ENCODE assay signal across 21 cellular contexts in genomic region chr2:223040527-223040926, GRCh38. TPM values are rescaled to one million over a fixed set of nuclear protein-coding genes. Genes with fewer than 3 reads are reported as not detected.
DNase-seq lines count a peak whose midpoint lies in the region; ATAC-seq and TF ChIP-seq lines count a peak whose summit lies in the region.
"Had no signal": no experiment of that assay in that cellular context is flagged by ENCODE, and none has a peak within 500 bp of the region (broad histone marks: within the 10 kb centered on the region; RNA-seq: fewer than 3 reads in every experiment).

No MANE protein-coding gene starts in this region.

- H3K79me2 ChIP-seq in osteoblast (ENCODE audit: insufficient read depth, low read length) = no peaks in the 10 kb centered on the region

- H3K27me3 ChIP-seq in A673 (replicated peaks; ENCODE audit: insufficient read depth, low read depth, low read length, poor library complexity) = no peaks in the 10 kb centered on the region
- H3K27me3 ChIP-seq in IMR-90 (ENCODE audit: control insufficient read depth, insufficient read depth, low read length) = no peaks in the 10 kb centered on the region
- H3K27me3 ChIP-seq in brain microvascular endothelial cell (replicated peaks) = no peaks in the 10 kb centered on the region
- H3K27me3 ChIP-seq in osteoblast (ENCODE audit: insufficient read depth, low read length) = no peaks in the 10 kb centered on the region

- no peak overlapping the region for H3K4ac ChIP-seq in IMR-90 (ENCODE audit: low read depth, low read length)

- peak overlapping the region; percentile 72 for H2BK5ac ChIP-seq in IMR-90 (ENCODE audit: low read depth, low read length, poor library complexity, severe bottlenecking)

- no peak for TF ChIP-seq RAD21 in IMR-90 (IDR thresholded peaks at IDR 0.05; ENCODE audit: low read length)

- CTCF ChIA-PET in A673 (lab: Charles Lee) = no interaction called here
- CTCF ChIA-PET in IMR-90 (lab: Yijun Ruan, JAX) = no interaction called here

- H3K18ac ChIP-seq in IMR-90 (ENCODE audit: low read depth, low read length) = peak overlapping the region; percentile 83; the same call in 1 of the 2 replicates

- H3K14ac ChIP-seq in IMR-90 (replicated peaks; ENCODE audit: low read depth, low read length) = no peak overlapping the region

- no peak for ATAC-seq in IMR-90 (ENCODE audit: low read depth)
- ATAC-seq in GM21423 (IDR thresholded peaks at IDR 0.05; ENCODE audit: unreplicated experiment) = no peak

- H2AK5ac ChIP-seq in IMR-90 (ENCODE audit: low read depth, low read length) = no peak overlapping the region

- H2AFZ ChIP-seq in IMR-90 (replicated peaks; ENCODE audit: low read length, poor library complexity) (no peak overlapping the region), osteoblast (ENCODE audit: low read length) (peak overlapping the region; percentile 30)

- no peak overlapping the region for H2AK9ac ChIP-seq in IMR-90 (replicated peaks; ENCODE audit: low read depth, low read length, poor library complexity)

- H3K4me1 ChIP-seq in A673 (ENCODE audit: insufficient read depth, low read length, poor library complexity, severe bottlenecking) (peaks cover 62% of the 10 kb centered on the region), IMR-90 (ENCODE audit: control insufficient read depth, insufficient read depth, low read length) (peaks cover 13% of the 10 kb centered on the region), osteoblast (ENCODE audit: insufficient read depth, low read length) (peaks cover 27% of the 10 kb centered on the region)
- H3K4me1 ChIP-seq: HAP-1 had no signal

- no peaks in the 10 kb centered on the region for H3K79me1 ChIP-seq in IMR-90 (ENCODE audit: low read depth in 1 of 2, low read length in 2 of 2)

- BruUV-seq in A673 (replicated peaks; lab: Mats Ljungman, UMichigan) = no TSS peak
- BruUV-seq in IMR-90 (replicated peaks; lab: Mats Ljungman, UMichigan) = no TSS peak

- dilution Hi-C loops in IMR-90 (cut with HindIII; ENCODE audit: low sequenced_read_pairs, unreplicated experiment) = no loop called here

- H3K9me3 ChIP-seq in A673 (ENCODE audit: low read depth, low read length, poor library complexity, severe bottlenecking) = no peaks in the 10 kb centered on the region
- H3K9me3 ChIP-seq in IMR-90 (ENCODE audit: control insufficient read depth, insufficient read depth, low read length) = no peaks in the 10 kb centered on the region
- no peaks in the 10 kb centered on the region for H3K9me3 ChIP-seq in osteoblast (ENCODE audit: low read depth, low read length)
- H3K9me3 ChIP-seq: HAP-1 had no signal

- peak overlapping the region; percentile 95 for H3K27ac ChIP-seq in A673 (ENCODE audit: low read depth, low read length, poor library complexity, severe bottlenecking)
- H3K27ac ChIP-seq in IMR-90 (ENCODE audit: insufficient read depth, low read length) = no peak overlapping the region
- peak overlapping the region; percentile 72 for H3K27ac ChIP-seq in brain microvascular endothelial cell
- peak overlapping the region; percentile 86 for H3K27ac ChIP-seq in osteoblast (ENCODE audit: low read depth, low read length)

- no peak overlapping the region; the same call in 1 of the 2 replicates for H4K5ac ChIP-seq in IMR-90 (ENCODE audit: low read depth, low read length)

- no peak for TF ChIP-seq CTCF in A673 (conservative IDR thresholded peaks at IDR 0.05; ENCODE audit: low read depth, low read length)
- TF ChIP-seq CTCF in IMR-90 (conservative IDR thresholded peaks at IDR 0.05; ENCODE audit: low read depth, low read length) = no peak
- TF ChIP-seq CTCF in brain microvascular endothelial cell (IDR thresholded peaks at IDR 0.05; ENCODE audit: low read depth, low read length, missing control alignments) = no peak
- TF ChIP-seq CTCF in osteoblast (IDR thresholded peaks at IDR 0.05; ENCODE audit: extremely low read depth, low read depth, low read length) = no peak
- TF ChIP-seq CTCF in GM13976 (IDR thresholded peaks at IDR 0.05; ENCODE audit: borderline replicate concordance, control extremely low read depth, extremely low read depth, insufficient read depth, missing control alignments) = no peak

- H3K23ac ChIP-seq in IMR-90 (ENCODE audit: low read depth, low read length) = no peak overlapping the region

- WGBS in IMR-90 (ENCODE audit: extremely low coverage in 2 of 2, insufficient read length in 1 of 2), 2 experiments = no CpG with 5 or more reads among the region's 3 CpGs

- TF ChIP-seq POLR2A in IMR-90 (IDR thresholded peaks at IDR 0.05; ENCODE audit: low read depth, low read length) = no peak

- H3K9me1 ChIP-seq in IMR-90 (ENCODE audit: insufficient read depth, low read length) = peaks cover 10% of the 10 kb centered on the region

- H3K4me2 ChIP-seq in IMR-90 (ENCODE audit: low read depth, low read length) (no peak overlapping the region), osteoblast (ENCODE audit: insufficient read depth, low read length) (no peak overlapping the region)

- DNase-seq in A673 (ENCODE audit: low spot score) (no peak), IMR-90 (no peak), brain microvascular endothelial cell (no peak), osteoblast (ENCODE audit: insufficient read length, low spot score, missing footprints) (no peak), T1000 (lab: John Stamatoyannopoulos, UW) (no peak), GM13976 (ENCODE audit: low spot score) (no peak)
- no peak for DNase-seq in activated naive CD4-positive, alpha-beta T cell treated with anti-CD3 and anti-CD28 coated beads, Interleukin-2, amount 50 U/mL, for 16 hours
- DNase-seq: CD4-positive, CD25-positive, alpha-beta regulatory T cell; DMS79; Karpas-422; NCI-H1694 treated with DMSO at 0.1 percent for 48 hours; NCI-H2081 treated with DMSO at 0.1 percent for 48 hours; NCI-H2171 treated with DMSO at 0.1 percent for 48 hours; NCI-H446; NCI-H526 treated with DMSO at 0.1 percent for 48 hours; RPMI8226; SHP77; SW 1271 had no signal

- no peak overlapping the region for H3K56ac ChIP-seq in IMR-90 (ENCODE audit: extremely low read depth, insufficient read depth, low read length)

- peak overlapping the region; percentile 50; the same call in 1 of the 2 replicates for H2BK20ac ChIP-seq in IMR-90 (ENCODE audit: low read depth, low read length)

- no peak overlapping the region for H3K4me3 ChIP-seq in A673 (ENCODE audit: low read depth, low read length, poor library complexity, severe bottlenecking)
- no peak overlapping the region for H3K4me3 ChIP-seq in IMR-90 (ENCODE audit: insufficient read depth, low read depth, low read length)
- H3K4me3 ChIP-seq in brain microvascular endothelial cell (ENCODE audit: low read depth, low read length) = no peak overlapping the region
- no peak overlapping the region for H3K4me3 ChIP-seq in osteoblast (ENCODE audit: insufficient read depth, low read length)
- H3K4me3 ChIP-seq: HAP-1 had no signal

- H4K8ac ChIP-seq in IMR-90 (ENCODE audit: low read depth in 2 of 2, low read length in 2 of 2) = no peak overlapping the region

- H2BK15ac ChIP-seq in IMR-90 (ENCODE audit: low read depth, low read length) = peak overlapping the region; percentile 8; the same call in 1 of the 3 replicates

- POLR2A ChIA-PET in A673 (lab: Charles Lee; ENCODE audit: low non-redundant PET) = no interaction called here
- POLR2A ChIA-PET in IMR-90 (lab: Charles Lee; ENCODE audit: unreplicated experiment) = no interaction called here

- no peaks in the 10 kb centered on the region for H4K20me1 ChIP-seq in IMR-90 (ENCODE audit: insufficient read depth, low read length)
- H4K20me1 ChIP-seq in osteoblast (ENCODE audit: insufficient read depth, low read length) = no peaks in the 10 kb centered on the region

- H3K36me3 ChIP-seq in A673 (ENCODE audit: insufficient read depth, low read length, poor library complexity, severe bottlenecking) (no peaks in the 10 kb centered on the region), IMR-90 (ENCODE audit: control insufficient read depth, insufficient read depth, low read length) (no peaks in the 10 kb centered on the region), brain microvascular endothelial cell (replicated peaks) (no peaks in the 10 kb centered on the region), osteoblast (ENCODE audit: insufficient read depth, low read length) (no peaks in the 10 kb centered on the region)
- H3K36me3 ChIP-seq: HAP-1 had no signal

- peak overlapping the region; percentile 76 for H2BK120ac ChIP-seq in IMR-90 (ENCODE audit: low read depth, low read length)

- peak overlapping the region; percentile 41; the same call in 1 of the 2 replicates for H4K91ac ChIP-seq in IMR-90 (ENCODE audit: insufficient read depth, low read depth, low read length)

- in situ Hi-C loops in IMR-90 (cut with MboI; ENCODE audit: low sequenced_read_pairs) (no loop called here), brain microvascular endothelial cell (cut with HindIII; ENCODE audit: low pct_ligation_motif_present, low sequenced_read_pairs) (no loop called here), GM13976 (cut with MboI; ENCODE audit: low sequenced_read_pairs, unreplicated experiment) (no loop called here)

- intact Hi-C loops in A673 (cut with micrococcal nuclease; ENCODE audit: unreplicated experiment) (loop anchor here (10.0 kb wide), 1 partner anchor 684 kb away; no protein-coding TSS in a partner anchor), IMR-90 (cut with micrococcal nuclease) (loop anchor here (2.0 kb wide), 1 partner anchor 46 kb away; no protein-coding TSS in a partner anchor)

- H3K9ac ChIP-seq in IMR-90 (ENCODE audit: low read depth, low read length) = no peak overlapping the region

TF ChIP-seq in IMR-90, 13 proteins besides CTCF, POLR2A, EP300 and RAD21 (continues in another document):
- TF ChIP-seq SMC3 (IDR thresholded peaks at IDR 0.05; ENCODE audit: low read depth, low read length) (no peak), ELK1 (IDR thresholded peaks at IDR 0.05; ENCODE audit: borderline replicate concordance, low read depth, low read length) (no peak), MAFK (IDR thresholded peaks at IDR 0.05; ENCODE audit: low read depth, low read length) (no peak), CEBPB (IDR thresholded peaks at IDR 0.05; ENCODE audit: low read depth, low read length) (no peak), RCOR1 (IDR thresholded peaks at IDR 0.05; ENCODE audit: insufficient replicate concordance, low read length) (no peak), FOS (IDR thresholded peaks at IDR 0.05; ENCODE audit: low read depth, low read length) (no peak)

RNA-seq across cellular contexts. Expression of gene KCNE4, which starts 11.5 kb away (rescaled TPM):
- total RNA-seq in A673 (2021) (68.0 and 82.5 TPM in 2 replicates), IMR-90 (2012; rRNA removed) (6.6 and 8.3 TPM in 2 replicates), osteoblast (37.6 and 40.4 TPM in 2 replicates)
- polyA plus RNA-seq in IMR-90 (2012; rRNA removed) = 6.8 and 8.1 TPM in 2 replicates
- 7.4 and 17.0 TPM in 2 replicates for polyA plus RNA-seq in IMR-90 (2012; cell fraction: cytosol; rRNA removed)
- polyA plus RNA-seq in IMR-90 (2012; cell fraction: nucleus; rRNA removed; ENCODE audit: low replicate concordance) = 17.7 and 50.6 TPM in 2 replicates
- total RNA-seq: CD4-positive, CD25-positive, alpha-beta regulatory T cell had no signal
- polyA plus RNA-seq: CD4-positive, CD25-positive, alpha-beta regulatory T cell; IgD-negative memory B cell had no signal
